ENCODE assay signal across 8 cellular contexts in the genomic region with DNA sequence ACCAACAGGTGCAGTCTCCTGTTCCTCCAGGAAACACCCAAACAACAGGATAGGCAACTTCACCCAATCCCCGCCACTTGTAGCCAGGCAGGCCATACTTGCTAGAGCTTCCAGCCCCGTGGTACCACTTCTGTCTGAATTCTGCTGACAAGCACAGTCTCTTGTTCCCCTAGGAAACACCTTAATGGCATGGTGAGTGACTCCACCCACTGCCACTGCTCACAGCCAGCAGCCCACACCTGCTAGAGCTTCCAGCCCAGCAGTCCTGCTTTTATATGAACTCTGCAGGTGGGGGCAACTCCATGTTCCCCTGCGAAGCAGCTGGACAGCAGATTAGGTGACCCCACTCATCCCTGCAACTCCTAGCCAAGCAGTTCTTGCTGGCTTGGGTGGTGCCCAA. TPM values are rescaled to one million over a fixed set of nuclear protein-coding genes. Genes with fewer than 3 reads are reported as not detected.
"Had no signal": no experiment of that assay in that cellular context is flagged by ENCODE, and none has a peak within 500 bp of the region (broad histone marks: within the 10 kb centered on the region; RNA-seq: fewer than 3 reads in every experiment).

No MANE protein-coding gene starts in this region.

RNA-seq across cellular contexts. Expression of gene COBL, which starts 52.6 kb away (rescaled TPM):
- total RNA-seq: activated CD4-positive, alpha-beta T cell treated with anti-CD3 and anti-CD28 coated beads, Interleukin-2, amount 10 ng/mL, durations not matched to agents 24 days and 14 days; activated CD8-positive, alpha-beta memory T cell treated with anti-CD3 and anti-CD28 coated beads for 36 hours; activated CD8-positive, alpha-beta T cell treated with anti-CD3 and anti-CD28 coated beads for 36 hours; activated naive CD8-positive, alpha-beta T cell treated with anti-CD3 and anti-CD28 coated beads for 36 hours; activated T-cell treated with anti-CD3 and anti-CD28 coated beads, Interleukin-2, amount 50 U/mL, for 72 hours; activated T-helper 17 cell treated with anti-CD3 and anti-CD28 coated beads, Interleukin-2, amount 50 U/mL, for 72 hours; RPMI7951; SJSA1 had no signal
